21 cellular contexts compared by ENCODE assay signal in the genomic region with DNA sequence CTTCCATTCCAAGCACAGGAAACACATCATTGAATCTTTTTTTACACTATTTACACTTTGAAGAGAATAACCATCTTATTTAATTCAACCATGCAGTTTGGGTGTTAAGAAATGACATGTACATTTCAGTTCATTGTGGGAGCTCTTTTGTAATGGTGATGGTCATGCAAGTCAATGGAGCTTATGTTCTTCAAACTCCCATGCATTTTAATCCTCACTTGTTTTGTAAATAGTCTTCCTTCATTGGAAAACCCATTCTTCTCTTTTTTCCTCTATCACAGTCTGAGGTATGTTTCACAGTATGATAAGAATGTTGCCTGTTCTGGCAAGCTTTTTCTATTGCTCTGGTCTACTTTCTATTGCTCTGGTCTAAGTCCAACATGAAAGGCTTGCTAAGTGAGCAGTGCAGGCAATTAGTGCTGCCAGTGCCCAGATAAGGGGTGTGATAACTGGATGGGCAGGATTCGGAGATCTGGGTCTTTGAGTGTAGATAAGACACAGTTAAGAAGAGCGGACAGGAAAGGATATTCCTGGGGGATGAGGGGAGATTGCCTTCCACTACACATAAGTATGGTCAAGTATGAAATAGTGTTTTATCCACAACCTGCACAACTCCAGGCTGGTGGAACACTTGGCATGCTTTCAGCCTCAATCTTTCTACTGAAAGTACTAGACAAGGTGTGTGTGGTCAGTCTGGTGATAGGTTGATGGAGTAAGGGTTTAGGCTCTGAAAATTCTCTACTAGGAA. TPM values are rescaled to one million over a fixed set of nuclear protein-coding genes. Genes with fewer than 3 reads are reported as not detected.
DNase-seq lines count a peak whose midpoint lies in the region; ATAC-seq, FAIRE-seq and TF ChIP-seq lines count a peak whose summit lies in the region.
"Had no signal": no experiment of that assay in that cellular context is flagged by ENCODE, and none has a peak within 500 bp of the region (broad histone marks: within the 10 kb centered on the region; RNA-seq: fewer than 3 reads in every experiment).

No MANE protein-coding gene starts in this region.

- H3K9ac ChIP-seq in colonic mucosa (ENCODE audit: low read depth in 2 of 2, low read length in 2 of 2) (no peak overlapping the region), keratinocyte (ENCODE audit: control insufficient read depth, extremely low read depth, insufficient read depth, low read length) (no peak overlapping the region)

- no peaks in the 10 kb centered on the region for H3K9me1 ChIP-seq in keratinocyte (ENCODE audit: control insufficient read depth, extremely low read depth, insufficient read depth, low read length)

- no peaks in the 10 kb centered on the region for H3K4me1 Mint-ChIP-seq in stimulated activated memory B cell treated with anti-CD40 and anti-IgM and Interleukin-4, amounts not matched to agents 10 μg/mL and 1 μg/mL and 100 μg/mL, for 72 hours
- H3K4me1 Mint-ChIP-seq: T-cell had no signal

- no peaks in the 10 kb centered on the region for H3K9me3 ChIP-seq in colonic mucosa
- H3K9me3 ChIP-seq in keratinocyte (ENCODE audit: control insufficient read depth, low read depth, low read length), result no peaks in the 10 kb centered on the region
- H3K9me3 ChIP-seq: BE2C, testis had no signal

- no peaks in the 10 kb centered on the region for H4K20me1 ChIP-seq in keratinocyte (ENCODE audit: control insufficient read depth, extremely low read depth, insufficient read depth, low read length)

- H3K27me3 ChIP-seq in colonic mucosa, result no peaks in the 10 kb centered on the region
- no peaks in the 10 kb centered on the region for H3K27me3 ChIP-seq in keratinocyte (ENCODE audit: control insufficient read depth, extremely low read depth, insufficient read depth, low read length)
- H3K27me3 ChIP-seq: BE2C, testis had no signal

- dilution Hi-C loops in keratinocyte (cut with MboI; ENCODE audit: extremely low pct_ligation_motif_present, low sequenced_read_pairs), result no loop called here

- ATAC-seq in stimulated activated memory B cell treated with anti-CD40 and anti-IgM and Interleukin-4, amounts not matched to agents 10 μg/mL and 1 μg/mL and 100 μg/mL, for 72 hours, result peak; percentile 24
- ATAC-seq in HG03108 (IDR thresholded peaks at IDR 0.05; ENCODE audit: unreplicated experiment), result no peak
- ATAC-seq: T-cell had no signal

- H3K4me3 ChIP-seq in colonic mucosa (no peak overlapping the region), keratinocyte (ENCODE audit: control insufficient read depth in 2 of 3, extremely low read depth in 1 of 3, insufficient read depth in 2 of 3, low read depth in 1 of 3, low read length in 3 of 3) (no peak overlapping the region)
- H3K4me3 ChIP-seq: testis had no signal

- H3K36me3 ChIP-seq in colonic mucosa, result no peaks in the 10 kb centered on the region
- H3K36me3 ChIP-seq in keratinocyte (ENCODE audit: control insufficient read depth in 2 of 2, extremely low read depth in 1 of 2, insufficient read depth in 2 of 2, low read length in 2 of 2), result no peaks in the 10 kb centered on the region
- H3K36me3 ChIP-seq: BE2C had no signal

- H3K4me2 ChIP-seq in keratinocyte (ENCODE audit: control insufficient read depth, extremely low read depth, insufficient read depth, low read depth, low read length), result peak overlapping the region; percentile 42

- H3K4me3 Mint-ChIP-seq in stimulated activated memory B cell treated with anti-CD40 and anti-IgM and Interleukin-4, amounts not matched to agents 10 μg/mL and 1 μg/mL and 100 μg/mL, for 72 hours, result no peak overlapping the region
- H3K4me3 Mint-ChIP-seq: activated CD4-positive, alpha-beta memory T cell treated with anti-CD3 and anti-CD28 coated beads for 36 hours; T-cell had no signal

- H2AFZ ChIP-seq in keratinocyte (ENCODE audit: control insufficient read depth, low read length), result peak overlapping the region; percentile 85

- H3K4me1 ChIP-seq in colonic mucosa (no peaks in the 10 kb centered on the region), keratinocyte (ENCODE audit: control insufficient read depth, extremely low read depth, insufficient read depth, low read length) (peaks cover 34% of the 10 kb centered on the region)
- H3K4me1 ChIP-seq: BE2C, testis had no signal

- TF ChIP-seq CTCF in colonic mucosa (IDR thresholded peaks at IDR 0.05), result no peak
- no peak for TF ChIP-seq CTCF in keratinocyte (optimal IDR thresholded peaks at IDR 0.05 in 1 of 3, IDR thresholded peaks at IDR 0.05 in 1 of 3, conservative IDR thresholded peaks at IDR 0.05 in 1 of 3; ENCODE audit: extremely low read depth in 1 of 3, insufficient read depth in 2 of 3, low read length in 3 of 3)

- H3K79me2 ChIP-seq in keratinocyte (ENCODE audit: control insufficient read depth, insufficient read depth, low read length), result no peaks in the 10 kb centered on the region

- peak; percentile 34 for DNase-seq in NCI-H146 (lab: John Stamatoyannopoulos, UW)
- DNase-seq in NCI-H146 treated with DMSO at 0.1 percent for 48 hours (lab: John Stamatoyannopoulos, UW; ENCODE audit: unreplicated experiment), result no peak
- peak; percentile 51 for DNase-seq in colonic mucosa
- no peak for DNase-seq in keratinocyte (ENCODE audit: low read depth, low spot score)
- DNase-seq in hepatic stellate cell (ENCODE audit: low spot score), result no peak
- no peak for DNase-seq in NCI-H2029 treated with DMSO at 0.1 percent for 48 hours (lab: John Stamatoyannopoulos, UW)
- DNase-seq: activated CD4-positive, alpha-beta memory T cell treated with anti-CD3 and anti-CD28 coated beads for 36 hours; activated naive CD4-positive, alpha-beta T cell treated with anti-CD3 and anti-CD28 coated beads, Interleukin-2, amount 50 U/mL, for 16 hours; BE2C; dermis blood vessel endothelial cell; erythroblast; MV-4-11; NCI-H2029; T-cell; testis had no signal

- H3K36me3 Mint-ChIP-seq in stimulated activated memory B cell treated with anti-CD40 and anti-IgM and Interleukin-4, amounts not matched to agents 10 μg/mL and 1 μg/mL and 100 μg/mL, for 72 hours, result no peaks in the 10 kb centered on the region
- H3K36me3 Mint-ChIP-seq: activated CD4-positive, alpha-beta memory T cell treated with anti-CD3 and anti-CD28 coated beads for 36 hours; T-cell had no signal

- intact Hi-C loops in colonic mucosa (cut with DNase I), result no loop called here

- H3K27me3 Mint-ChIP-seq in stimulated activated memory B cell treated with anti-CD40 and anti-IgM and Interleukin-4, amounts not matched to agents 10 μg/mL and 1 μg/mL and 100 μg/mL, for 72 hours, result peaks cover 18% of the 10 kb centered on the region

- H3K27ac Mint-ChIP-seq in stimulated activated memory B cell treated with anti-CD40 and anti-IgM and Interleukin-4, amounts not matched to agents 10 μg/mL and 1 μg/mL and 100 μg/mL, for 72 hours, result no peak overlapping the region
- H3K27ac Mint-ChIP-seq: activated CD4-positive, alpha-beta memory T cell treated with anti-CD3 and anti-CD28 coated beads for 36 hours; T-cell had no signal

- H3K9me3 Mint-ChIP-seq in stimulated activated memory B cell treated with anti-CD40 and anti-IgM and Interleukin-4, amounts not matched to agents 10 μg/mL and 1 μg/mL and 100 μg/mL, for 72 hours, result no peaks in the 10 kb centered on the region
- H3K9me3 Mint-ChIP-seq: activated CD4-positive, alpha-beta memory T cell treated with anti-CD3 and anti-CD28 coated beads for 36 hours; T-cell had no signal

- H3K27ac ChIP-seq in colonic mucosa (no peak overlapping the region), keratinocyte (ENCODE audit: control insufficient read depth, insufficient read depth, low read length) (no peak overlapping the region)
- H3K27ac ChIP-seq: 22Rv1, testis had no signal

- FAIRE-seq in keratinocyte (lab: Jason Lieb, UNC), result peak; percentile 86

RNA-seq across cellular contexts. Expression of a gene that starts 17.1 kb away (rescaled TPM):
- total RNA-seq in colonic mucosa, result 1 to 10 TPM in 1 of 2 donors, under 1 TPM in 1; 0.48 to 4.6 TPM
- polyA plus RNA-seq in keratinocyte, result 1.3 to 2.8 TPM (median 1.8 TPM) in 3 replicates
- 2.0 TPM for polyA plus RNA-seq in keratinocyte (2011; ENCODE audit: low read depth)
- 1.8 and 4.1 TPM in 2 replicates for polyA plus RNA-seq in keratinocyte (2011; cell fraction: cytosol; rRNA removed)
- polyA plus RNA-seq in keratinocyte (2011; cell fraction: nucleus; rRNA removed), result 0.27 and 1.3 TPM in 2 replicates
- 1.2 and 1.4 TPM in 2 replicates for polyA plus RNA-seq in keratinocyte (2012; ENCODE audit: low replicate concordance)
- 0.92 TPM in 1 of 3 replicates, not detected in the others for polyA minus RNA-seq in keratinocyte
- polyA minus RNA-seq in keratinocyte (2011; cell fraction: cytosol; rRNA and poly(A)+ RNA removed), result not detected
- 1.3 TPM in 1 of 2 replicates, not detected in the other for polyA minus RNA-seq in keratinocyte (2011; cell fraction: nucleus; rRNA and poly(A)+ RNA removed)
- total RNA-seq: activated CD4-positive, alpha-beta memory T cell treated with anti-CD3 and anti-CD28 coated beads for 36 hours; dermis blood vessel endothelial cell; kidney epithelial cell; mesenteric fat pad; Right ventricle myocardium superior; testis had no signal

RNA-seq across cellular contexts. Expression of a gene that starts 28.4 kb away (rescaled TPM):
- total RNA-seq in colonic mucosa, result under 1 TPM in 1 of 2 donors, not detected in 1; 0.27 TPM
- polyA plus RNA-seq in keratinocyte, result 0.02 to 0.03 TPM in 2 of 3 replicates, not detected in the other
- polyA plus RNA-seq in keratinocyte (2011; ENCODE audit: low read depth), result not detected
- polyA plus RNA-seq in keratinocyte (2011; cell fraction: cytosol; rRNA removed), result 0.03 TPM in 1 of 2 replicates, not detected in the other
- polyA plus RNA-seq in keratinocyte (2011; cell fraction: nucleus; rRNA removed), result not detected in 2 replicates
- 0.10 TPM in 1 of 2 replicates, not detected in the other for polyA plus RNA-seq in keratinocyte (2012; ENCODE audit: low replicate concordance)
- polyA minus RNA-seq in keratinocyte, result 0.10 TPM in 1 of 3 replicates, not detected in the others
- not detected for polyA minus RNA-seq in keratinocyte (2011; cell fraction: cytosol; rRNA and poly(A)+ RNA removed)
- not detected in 2 replicates for polyA minus RNA-seq in keratinocyte (2011; cell fraction: nucleus; rRNA and poly(A)+ RNA removed)
- total RNA-seq: activated CD4-positive, alpha-beta memory T cell treated with anti-CD3 and anti-CD28 coated beads for 36 hours; dermis blood vessel endothelial cell; kidney epithelial cell; mesenteric fat pad; Right ventricle myocardium superior had no signal

RNA-seq across cellular contexts. Expression of a gene that starts 49.0 kb away (rescaled TPM):
- 10 to 100 TPM in 1 of 2 donors, 1 to 10 TPM in 1; 3.2 to 65.4 TPM for total RNA-seq in colonic mucosa
- not detected in 3 replicates for polyA plus RNA-seq in keratinocyte
- polyA plus RNA-seq in keratinocyte (2011; ENCODE audit: low read depth), result 2.3 TPM
- not detected in 2 replicates for polyA plus RNA-seq in keratinocyte (2011; cell fraction: cytosol; rRNA removed)
- polyA plus RNA-seq in keratinocyte (2011; cell fraction: nucleus; rRNA removed), result 0.39 TPM in 1 of 2 replicates, not detected in the other
- 3.3 TPM in 1 of 2 replicates, not detected in the other for polyA plus RNA-seq in keratinocyte (2012; ENCODE audit: low replicate concordance)
- 0.45 to 3.3 TPM (median 0.53 TPM) in 3 replicates for polyA minus RNA-seq in keratinocyte
- polyA minus RNA-seq in keratinocyte (2011; cell fraction: cytosol; rRNA and poly(A)+ RNA removed), result not detected
- polyA minus RNA-seq in keratinocyte (2011; cell fraction: nucleus; rRNA and poly(A)+ RNA removed), result not detected in 2 replicates
- total RNA-seq: activated CD4-positive, alpha-beta memory T cell treated with anti-CD3 and anti-CD28 coated beads for 36 hours; dermis blood vessel endothelial cell; kidney epithelial cell had no signal

Comparison
In these comparisons a context has a peak if more than half of its experiments do, and no peak if none do; other contexts are left out.
1. DNase-seq: peak in NCI-H146 (single experiment) and colonic mucosa (single experiment); none in NCI-H146 treated with DMSO at 0.1 percent for 48 hours (single experiment), keratinocyte (single experiment), hepatic stellate cell (single experiment) and NCI-H2029 treated with DMSO at 0.1 percent for 48 hours (single experiment).